8 cellular contexts compared by ENCODE assay signal in the genomic region with DNA sequence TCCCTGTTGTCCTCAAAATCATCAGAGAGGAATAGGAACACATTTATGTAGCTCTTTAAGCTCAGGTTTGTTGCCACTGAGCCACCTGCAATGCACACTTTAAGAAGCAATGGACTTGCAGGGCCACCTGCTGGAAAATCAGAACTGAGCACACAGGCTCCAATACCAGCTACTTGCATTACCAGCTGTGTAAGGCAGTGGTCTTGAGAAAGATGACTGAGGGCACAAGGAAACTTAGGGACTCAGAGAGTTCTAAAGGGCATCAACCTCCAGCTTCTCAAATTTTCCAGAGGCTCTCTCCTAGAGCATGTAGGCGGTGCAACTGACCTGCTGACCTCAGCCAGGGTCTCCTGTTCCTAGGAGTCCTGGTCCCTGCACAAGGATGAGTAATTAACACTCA. TPM values are rescaled to one million over a fixed set of nuclear protein-coding genes. Genes with fewer than 3 reads are reported as not detected.
DNase-seq lines count a peak whose midpoint lies in the region; ATAC-seq and TF ChIP-seq lines count a peak whose summit lies in the region.

No MANE protein-coding gene starts in this region.

- peaks cover 19% of the 10 kb centered on the region; the same call in 1 of the 2 replicates for H3K79me2 ChIP-seq in OCI-LY7 (ENCODE audit: insufficient read depth, low read depth, low read length)

- intact Hi-C loops in heart right ventricle (cut with DNase I) (loop anchor here in 9 of 10 donors (1.0 to 10.0 kb wide), 8 partner anchors 37 to 301 kb away; a partner anchor contains a TSS), OCI-LY7 (cut with micrococcal nuclease; ENCODE audit: unreplicated experiment) (loop anchor here (2.0 to 5.0 kb wide), 2 partner anchors 141 to 297 kb away; no protein-coding TSS in a partner anchor)

- no peak overlapping the region for H3K4me3 ChIP-seq in heart right ventricle
- no peak overlapping the region for H3K4me3 ChIP-seq in right atrium auricular region
- no peak overlapping the region for H3K4me3 ChIP-seq in OCI-LY7 (ENCODE audit: low read depth, low read length, poor library complexity, severe bottlenecking)

- H3K27me3 ChIP-seq in heart right ventricle (no peaks in the 10 kb centered on the region), right atrium auricular region (no peaks in the 10 kb centered on the region)

- H3K4me1 ChIP-seq in heart right ventricle (peaks cover 0 to 37% (median 20%) of the 10 kb centered on the region in 9 donors), right atrium auricular region (peaks cover 0 to 28% of the 10 kb centered on the region in 2 donors), OCI-LY7 (ENCODE audit: insufficient read depth, low read length, poor library complexity, severe bottlenecking) (peaks cover 19% of the 10 kb centered on the region)

- no peaks in the 10 kb centered on the region for H3K9me2 ChIP-seq in OCI-LY7 (ENCODE audit: insufficient read depth, low read length)

- H2AFZ ChIP-seq in OCI-LY7 (ENCODE audit: low read length): no peak overlapping the region

- H4K20me1 ChIP-seq in OCI-LY7 (ENCODE audit: insufficient read depth, low read length): no peaks in the 10 kb centered on the region

- H3K27ac ChIP-seq in heart right ventricle (peak overlapping the region in 1 of 10 donors; percentile 15), right atrium auricular region (no peak overlapping the region), OCI-LY7 (ENCODE audit: low read depth, low read length, poor library complexity, severe bottlenecking) (no peak overlapping the region)

- no peak overlapping the region for H3K4me2 ChIP-seq in OCI-LY7 (ENCODE audit: low read length)

- POLR2A ChIA-PET in OCI-LY7 (lab: Charles Lee): interaction anchor here (0.6 kb wide), 1 partner anchor 8 kb away, joined by 3 read pairs; no protein-coding TSS in a partner anchor

- CTCF ChIA-PET in OCI-LY7 (lab: Charles Lee; ENCODE audit: unreplicated experiment): interaction anchor here (0.7 to 1.2 kb wide), 2 partner anchors 58 to 297 kb away, joined by 3 to 4 read pairs; no protein-coding TSS in a partner anchor

- no TSS peak for BruUV-seq in OCI-LY7 (replicated peaks; lab: Mats Ljungman, UMichigan)

- DNase-seq in heart right ventricle: peak in 1 of 2 donors; percentile 41
- DNase-seq in right atrium auricular region (ENCODE audit: low spot score): no peak
- peak; percentile 63 for DNase-seq in HT-29 (ENCODE audit: low spot score)
- DNase-seq in OCI-LY7 (ENCODE audit: low spot score): peak; percentile 63
- DNase-seq in activated gamma-delta T cell treated with anti-CD3 and anti-CD28 coated beads, Interleukin-2, amount 50 U/mL, for 16 hours (ENCODE audit: low read depth): peak; percentile 16
- peak; percentile 12 to 29 for DNase-seq in hippocampal formation (lab: John Stamatoyannopoulos, UW)
- peak; percentile 37 for DNase-seq in stimulated activated CD4-positive, alpha-beta T cell treated with anti-CD3 and anti-CD28 coated beads, Interleukin-4, amount 100 ng/mL, for 1 hour

- 36 to 65% methylated on average over 1 of the region's 1 CpG for WGBS in heart right ventricle, 2 donors

- H3K36me3 ChIP-seq in heart right ventricle (peaks cover 0 to 7% (median 0%) of the 10 kb centered on the region in 9 donors), right atrium auricular region (no peaks in the 10 kb centered on the region), OCI-LY7 (ENCODE audit: insufficient read depth, low read length) (no peaks in the 10 kb centered on the region)

- ATAC-seq in heart right ventricle (no peak), GM21528 (IDR thresholded peaks at IDR 0.05; ENCODE audit: low FRiP score, unreplicated experiment) (no peak)

- peak; percentile 42 to 78 (median 66) for TF ChIP-seq CTCF in heart right ventricle (IDR thresholded peaks at IDR 0.05)
- TF ChIP-seq CTCF in right atrium auricular region (IDR thresholded peaks at IDR 0.05): peak in 1 of 2 donors; percentile 73
- TF ChIP-seq CTCF in OCI-LY7 (conservative IDR thresholded peaks at IDR 0.05; ENCODE audit: low read length): peak; percentile 71

- H3K9me3 ChIP-seq in heart right ventricle (peaks cover 0 to 5% (median 0%) of the 10 kb centered on the region in 11 donors), right atrium auricular region (no peaks in the 10 kb centered on the region), OCI-LY7 (ENCODE audit: low read length) (no peaks in the 10 kb centered on the region)

RNA-seq across cellular contexts. Expression of a gene that starts 2.5 kb away (rescaled TPM):
- total RNA-seq in heart right ventricle (100 to 1,000 TPM in 1 of 10 donors, 10 to 100 TPM in 9; 50.2 to 117 (median 75.3) TPM), right atrium auricular region (10 to 100 TPM; 31.2 to 62.6 TPM), OCI-LY7 (2022) (85.2 and 94.8 TPM in 2 replicates)
- polyA plus RNA-seq in heart right ventricle: 10 to 100 TPM; 48.9 to 62.3 TPM
- total RNA-seq in HT-29 (2014; rRNA removed; shearing (Covaris generic)): 50.5 and 57.7 TPM in 2 replicates
- total RNA-seq in OCI-LY7 (2014; rRNA removed; shearing (Covaris generic)): 28.5 and 51.5 TPM in 2 replicates

RNA-seq across cellular contexts. Expression of a gene that starts 36.6 kb away (rescaled TPM):
- total RNA-seq in heart right ventricle (10 to 100 TPM in 2 of 10 donors, 1 to 10 TPM in 7, under 1 TPM in 1; 0.90 to 12.9 (median 6.6) TPM), right atrium auricular region (1 to 10 TPM in 1 of 2 donors, not detected in 1; 2.6 TPM), OCI-LY7 (2022) (not detected in 2 replicates)
- polyA plus RNA-seq in heart right ventricle: 1 to 10 TPM in 1 of 2 donors, under 1 TPM in 1; 0.70 to 8.0 TPM
- total RNA-seq in HT-29 (2014; rRNA removed; shearing (Covaris generic)): 0.05 TPM in 1 of 2 replicates, not detected in the other
- not detected in 2 replicates for total RNA-seq in OCI-LY7 (2014; rRNA removed; shearing (Covaris generic))

RNA-seq across cellular contexts. Expression of a gene that starts 40.6 kb away (rescaled TPM):
- total RNA-seq in heart right ventricle: under 1 TPM in 1 of 10 donors, not detected in 9; 0.11 TPM
- under 1 TPM in 1 of 2 donors, not detected in 1; 0.12 TPM for polyA plus RNA-seq in heart right ventricle
- total RNA-seq in right atrium auricular region: not detected
- total RNA-seq in HT-29 (2014; rRNA removed; shearing (Covaris generic)): not detected in 2 replicates
- total RNA-seq in OCI-LY7 (2014; rRNA removed; shearing (Covaris generic)): not detected in 2 replicates
- total RNA-seq in OCI-LY7 (2022): not detected in 2 replicates
